In the genomic region with DNA sequence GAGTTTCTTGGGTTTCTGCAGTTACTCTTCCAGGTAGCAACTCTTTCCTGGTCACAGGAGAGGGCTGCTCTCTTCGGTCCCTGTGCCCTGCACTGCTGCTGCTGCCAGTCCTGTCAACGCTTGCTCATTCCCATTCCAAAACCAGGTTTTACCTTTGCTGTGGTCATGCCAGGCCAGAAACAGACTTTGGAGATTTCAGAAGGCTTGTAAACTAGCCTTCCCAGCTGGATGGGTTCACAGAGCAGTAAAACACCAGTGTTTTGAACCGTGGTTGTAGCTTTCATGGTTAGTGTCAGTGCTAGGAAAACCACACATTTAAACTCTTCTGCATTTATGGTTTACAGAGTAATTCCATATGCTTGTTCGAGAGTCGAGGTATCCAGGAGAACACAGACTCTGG, we compare ENCODE assay signal across 14 cellular contexts.
"Had no signal": no experiment of that assay in that cellular context is flagged by ENCODE, and none has a peak within 500 bp of the region (broad histone marks: within the 10 kb centered on the region; RNA-seq: fewer than 3 reads in every experiment).

No MANE protein-coding gene starts in this region.

- H3K27me3 Mint-ChIP-seq: activated naive CD8-positive, alpha-beta T cell treated with anti-CD3 and anti-CD28 coated beads for 36 hours; T-helper 17 cell had no signal

- H3K9me3 ChIP-seq: lower lobe of right lung, neutrophil, sigmoid colon, SK-N-SH had no signal

- H3K4me3 ChIP-seq: heart left ventricle, lower lobe of right lung, sigmoid colon had no signal

- H3K27me3 ChIP-seq: heart left ventricle, neutrophil, sigmoid colon had no signal

- H3K4me1 Mint-ChIP-seq: mesothelial cell of epicardium had no signal

- H3K4me3 Mint-ChIP-seq: activated naive CD8-positive, alpha-beta T cell treated with anti-CD3 and anti-CD28 coated beads for 36 hours; activated T-cell treated with anti-CD3 and anti-CD28 coated beads, Interleukin-2, amount 50 U/mL, for 4 hours; mesothelial cell of epicardium; T-helper 17 cell had no signal

- H3K27ac Mint-ChIP-seq: activated naive CD8-positive, alpha-beta T cell treated with anti-CD3 and anti-CD28 coated beads for 36 hours; T-helper 17 cell had no signal

- H3K27ac ChIP-seq: lower lobe of right lung, neutrophil, sigmoid colon had no signal

- ATAC-seq: activated T-cell treated with anti-CD3 and anti-CD28 coated beads, Interleukin-2, amount 50 U/mL, for 4 hours; lower lobe of right lung; stimulated activated naive CD8-positive, alpha-beta T cell treated with anti-CD3 and anti-CD28 coated beads, Interleukin-15, Interleukin-2, amounts not matched to agents 100 U/mL and 50 U/mL, for 24 hours; T-helper 17 cell had no signal

- DNase-seq: activated CD4-positive, alpha-beta T cell treated with anti-CD3 and anti-CD28 coated beads, Interleukin-2, amount 50 U/mL, for 1 hour; activated gamma-delta T cell treated with Interleukin-2 at 50 U/mL for 16 hours; activated naive CD8-positive, alpha-beta T cell treated with anti-CD3 and anti-CD28 coated beads for 36 hours; activated T-cell treated with anti-CD3 and anti-CD28 coated beads, Interleukin-2, amount 50 U/mL, for 4 hours; aorta; effector CD4-positive, alpha-beta T cell; heart left ventricle; lower lobe of right lung; sigmoid colon; SK-N-SH; stimulated activated naive CD8-positive, alpha-beta T cell treated with anti-CD3 and anti-CD28 coated beads, Interleukin-15, Interleukin-2, amounts not matched to agents 100 U/mL and 50 U/mL, for 24 hours; T-helper 17 cell had no signal

- H3K9me3 Mint-ChIP-seq: activated T-cell treated with anti-CD3 and anti-CD28 coated beads, Interleukin-2, amount 50 U/mL, for 4 hours had no signal
